ENCODE assay signal across 9 cellular contexts in the genomic region with DNA sequence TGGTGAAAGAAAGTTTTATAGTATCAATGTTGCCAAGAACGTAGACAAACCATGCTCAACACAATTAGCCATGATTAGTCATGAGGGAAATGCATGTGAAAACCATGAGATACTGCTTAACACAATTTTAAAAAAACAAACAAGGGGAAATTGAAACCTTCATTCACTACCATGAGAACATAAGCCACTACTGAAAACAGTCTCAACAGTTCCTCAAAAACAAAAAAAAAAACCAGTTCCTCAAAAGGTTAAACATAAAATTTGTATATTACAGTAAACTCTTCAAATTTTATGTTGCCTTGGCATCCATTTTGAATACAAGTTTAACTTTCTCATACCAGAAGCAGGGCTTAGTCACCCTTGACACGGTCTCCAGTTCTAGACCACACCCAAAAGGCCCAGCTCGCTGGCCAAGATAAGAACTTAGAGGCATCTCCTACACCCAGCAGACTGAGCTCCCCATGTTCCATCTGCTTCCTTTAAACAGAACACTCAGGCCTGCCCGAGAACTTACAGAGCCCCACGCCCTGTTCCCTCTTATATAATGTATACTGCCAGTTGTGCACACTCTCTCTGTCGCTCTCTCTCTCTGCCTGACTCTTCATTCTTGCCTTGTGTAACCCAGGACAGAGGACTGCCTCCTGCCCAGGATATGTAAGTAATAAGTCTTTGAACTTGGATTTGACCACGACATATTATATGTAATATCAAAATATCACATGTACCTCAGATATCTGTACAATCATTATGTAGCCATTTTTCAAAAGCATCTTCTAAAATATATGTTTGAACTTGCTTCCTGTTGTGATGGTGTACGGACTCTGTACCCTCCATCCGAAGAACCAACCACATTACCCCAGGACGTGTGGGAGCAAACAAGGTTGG.
DNase-seq lines count a peak whose midpoint lies in the region; ATAC-seq, FAIRE-seq and TF ChIP-seq lines count a peak whose summit lies in the region.
"Had no signal": no experiment of that assay in that cellular context is flagged by ENCODE, and none has a peak within 500 bp of the region (broad histone marks: within the 10 kb centered on the region; RNA-seq: fewer than 3 reads in every experiment).

No MANE protein-coding gene starts in this region.

- no peak overlapping the region for H3K4me3 ChIP-seq in SJCRH30
- peak overlapping the region; percentile 16; the same call in 1 of the 2 replicates for H3K4me3 ChIP-seq in K562
- H3K4me3 ChIP-seq in HepG2 (replicated peaks in 1 of 3; ENCODE audit: insufficient read depth in 1 of 3, low read depth in 2 of 3, low read length in 3 of 3) = no peak overlapping the region

- TF ChIP-seq EP300 in K562 (IDR thresholded peaks at IDR 0.05; ENCODE audit: low read length) = peak; percentile 82
- no peak for TF ChIP-seq EP300 in HepG2 (IDR thresholded peaks at IDR 0.05; ENCODE audit: low read depth in 2 of 2, low read length in 2 of 2)
- TF ChIP-seq EP300 in HepG2 (CRISPR knock-in tag; IDR thresholded peaks at IDR 0.05; ENCODE audit: borderline replicate concordance) = no peak

- BruUV-seq in K562 (replicated peaks; lab: Mats Ljungman, UMichigan) (TSS peak; percentile 77), HepG2 (replicated peaks; lab: Mats Ljungman, UMichigan) (no TSS peak)

- peaks cover 86% of the 10 kb centered on the region for H3K79me2 ChIP-seq in K562 (ENCODE audit: control insufficient read depth, insufficient read depth, low read length)
- peaks cover 89% of the 10 kb centered on the region for H3K79me2 ChIP-seq in HepG2 (ENCODE audit: insufficient read depth, low read length)

- H3K4me2 ChIP-seq in K562 (ENCODE audit: insufficient read depth, low read length) (peak overlapping the region; percentile 73), HepG2 (ENCODE audit: low read depth, low read length) (no peak overlapping the region)

- H3K4me3 Mint-ChIP-seq in activated CD4-positive, alpha-beta T cell treated with anti-CD3 and anti-CD28 coated beads for 36 hours = peak overlapping the region; percentile 50

- peak; percentile 79 for ATAC-seq in activated CD4-positive, alpha-beta T cell treated with anti-CD3 and anti-CD28 coated beads for 36 hours
- ATAC-seq in HG03095 (IDR thresholded peaks at IDR 0.05; ENCODE audit: unreplicated experiment) = peak; percentile 46
- ATAC-seq in K562 = peak; percentile 96
- ATAC-seq in HepG2 = no peak

- TF ChIP-seq CTCF in K562 (IDR thresholded peaks at IDR 0.05 in 2 of 3, conservative IDR thresholded peaks at IDR 0.05 in 1 of 3; ENCODE audit: insufficient read depth in 2 of 3, low read depth in 1 of 3, low read length in 3 of 3) (no peak), HepG2 (CRISPR knock-in tag; IDR thresholded peaks at IDR 0.05) (no peak)

- no peaks in the 10 kb centered on the region for H3K27me3 Mint-ChIP-seq in activated CD4-positive, alpha-beta T cell treated with anti-CD3 and anti-CD28 coated beads for 36 hours

- peaks cover 2% of the 10 kb centered on the region for H3K36me3 ChIP-seq in SJCRH30
- peaks cover 17% of the 10 kb centered on the region; the same call in 2 of the 3 replicates for H3K36me3 ChIP-seq in K562 (ENCODE audit: control insufficient read depth, insufficient read depth, low read length)
- peaks cover 10 to 26% of the 10 kb centered on the region in 2 experiments for H3K36me3 ChIP-seq in HepG2 (replicated peaks in 1 of 2; ENCODE audit: control insufficient read depth in 1 of 2, insufficient read depth in 2 of 2, low read length in 2 of 2)

- peaks cover 53% of the 10 kb centered on the region for H3K4me1 ChIP-seq in SJCRH30
- peaks cover 23 to 64% of the 10 kb centered on the region in 2 experiments for H3K4me1 ChIP-seq in K562 (replicated peaks in 1 of 2; ENCODE audit: control insufficient read depth in 2 of 2, insufficient read depth in 2 of 2, low read length in 2 of 2)
- peaks cover 84% of the 10 kb centered on the region for H3K4me1 ChIP-seq in HepG2 (ENCODE audit: insufficient read depth, low read length)

- FAIRE-seq in K562 (lab: Jason Lieb, UNC) = peak; percentile 95
- no peak for FAIRE-seq in HepG2 (lab: Jason Lieb, UNC)

- CTCF ChIA-PET in activated CD4-positive, alpha-beta T cell treated with anti-CD3 and anti-CD28 coated beads for 36 hours (lab: Charles Lee) = interaction anchor here (1.2 to 2.3 kb wide), 2 partner anchors 19 to 28 kb away, joined by 4 to 9 read pairs; no protein-coding TSS in a partner anchor
- CTCF ChIA-PET in K562 (lab: Yijun Ruan, JAX; ENCODE audit: low intra/inter-chr PET ratio) (no interaction called here), HepG2 (lab: Yijun Ruan, JAX; ENCODE audit: low intra/inter-chr PET ratio, low total read pairs) (no interaction called here)

- POLR2A ChIA-PET in activated CD4-positive, alpha-beta T cell treated with anti-CD3 and anti-CD28 coated beads for 36 hours (lab: Charles Lee) = interaction anchor here (0.6 to 2.2 kb wide), 6 partner anchors 19 to 67 kb away, joined by 3 to 13 read pairs (median 6); a partner anchor contains a TSS
- POLR2A ChIA-PET in K562 (lab: Yijun Ruan, JAX) = interaction anchor here (0.6 to 1.1 kb wide), 7 partner anchors 9 to 70 kb away, joined by 3 to 5 read pairs (median 4); no protein-coding TSS in a partner anchor
- POLR2A ChIA-PET in HepG2 (lab: Yijun Ruan, JAX) = interaction anchor here (1.6 kb wide), 1 partner anchor 14 kb away, joined by 4 read pairs; no protein-coding TSS in a partner anchor

- 10% methylated on average over 9 of the region's 10 CpGs for WGBS in K562 (ENCODE audit: insufficient coverage, low coverage, missing lambda C conversion rate)
- WGBS in HepG2 (ENCODE audit: low lambda C conversion rate) = 79% methylated on average over 10 of the region's 10 CpGs

- H4K20me1 ChIP-seq in K562 (replicated peaks; ENCODE audit: control insufficient read depth, insufficient read depth, low read length) (no peaks in the 10 kb centered on the region; the same call in 1 of the 2 replicates), HepG2 (ENCODE audit: insufficient read depth, low read length) (peaks cover 18% of the 10 kb centered on the region)

- H3K27ac ChIP-seq in SJCRH30 (peak overlapping the region; percentile 19), K562 (ENCODE audit: extremely low read depth, low read depth, low read length) (peak overlapping the region; percentile 95), HepG2 (ENCODE audit: extremely low read length, insufficient read depth, low read length) (no peak overlapping the region)
- H3K27ac ChIP-seq: C4-2B had no signal

- in situ Hi-C loops in K562 (cut with MboI) (no loop called here), HepG2 (cut with HindIII; ENCODE audit: extremely low pct_ligation_motif_present, low pct_unique_long_range_greater_than_20kb) (no loop called here)

- H3K9me3 ChIP-seq in SJCRH30 (replicated peaks) = no peaks in the 10 kb centered on the region
- H3K9me3 ChIP-seq in K562 (replicated peaks; ENCODE audit: control insufficient read depth, insufficient read depth, low read depth, low read length) = no peaks in the 10 kb centered on the region
- H3K9me3 ChIP-seq in HepG2 (ENCODE audit: low read length) = no peaks in the 10 kb centered on the region

- peak; percentile 57; the same call in 1 of the 2 replicates for TF ChIP-seq POLR2A in K562 (conservative IDR thresholded peaks at IDR 0.05)
- TF ChIP-seq POLR2A in HepG2 (IDR thresholded peaks at IDR 0.05; ENCODE audit: insufficient read depth in 1 of 2, low read depth in 2 of 2, low read length in 2 of 2) = no peak

- peak overlapping the region in 1 of 2 experiments; percentile 76; a peak in 3 of 4 replicates for H3K9ac ChIP-seq in K562 (ENCODE audit: insufficient read depth in 1 of 2, low read depth in 2 of 2, low read length in 2 of 2)
- no peak overlapping the region for H3K9ac ChIP-seq in HepG2 (ENCODE audit: insufficient read depth, low read depth, low read length)

- peak in 1 of 2 experiments; percentile 11; a peak in 1 of 4 replicates for TF ChIP-seq RAD21 in K562 (CRISPR knock-in tag; conservative IDR thresholded peaks at IDR 0.05 in 1 of 2, IDR thresholded peaks at IDR 0.05 in 1 of 2)
- TF ChIP-seq RAD21 in HepG2 (CRISPR knock-in tag; IDR thresholded peaks at IDR 0.05) = no peak

- no peaks in the 10 kb centered on the region for H3K9me3 Mint-ChIP-seq in activated CD4-positive, alpha-beta T cell treated with anti-CD3 and anti-CD28 coated beads for 36 hours (ENCODE audit: low read depth)

- no peaks in the 10 kb centered on the region for H3K27me3 ChIP-seq in SJCRH30
- H3K27me3 ChIP-seq in K562 (ENCODE audit: control insufficient read depth in 2 of 2, insufficient read depth in 2 of 2, low read length in 2 of 2) = no peaks in the 10 kb centered on the region
- no peaks in the 10 kb centered on the region for H3K27me3 ChIP-seq in HepG2 (ENCODE audit: control insufficient read depth in 1 of 2, insufficient read depth in 2 of 2, low read length in 2 of 2)

- peaks cover 9% of the 10 kb centered on the region for H3K9me1 ChIP-seq in K562 (ENCODE audit: control insufficient read depth, insufficient read depth, low read length)

- DNase-seq in activated CD4-positive, alpha-beta T cell treated with anti-CD3 and anti-CD28 coated beads for 36 hours = peak; percentile 74
- DNase-seq in activated CD4-positive, alpha-beta T cell treated with anti-CD3 and anti-CD28 coated beads for 1 hour = no peak
- DNase-seq in SJCRH30 (peak; percentile 13 to 25), K562 (ENCODE audit: extremely low read depth in 1 of 4, low spot score in 3 of 4) (peak; percentile 80 to 93 (median 86)), HepG2 (ENCODE audit: low spot score) (peak; percentile 30), stromal cell of bone marrow (ENCODE audit: low read depth) (peak; percentile 90), NCI-H1105 treated with DMSO at 0.1 percent for 48 hours (lab: John Stamatoyannopoulos, UW) (no peak)

- peak overlapping the region; percentile 93 for H3K27ac Mint-ChIP-seq in activated CD4-positive, alpha-beta T cell treated with anti-CD3 and anti-CD28 coated beads for 36 hours

- peaks cover 96% of the 10 kb centered on the region for H3K4me1 Mint-ChIP-seq in activated CD4-positive, alpha-beta T cell treated with anti-CD3 and anti-CD28 coated beads for 36 hours

- intact Hi-C loops in activated CD4-positive, alpha-beta T cell treated with anti-CD3 and anti-CD28 coated beads for 36 hours (cut with DNase I, micrococcal nuclease) = loop anchor here (1.0 to 10.0 kb wide), 3 partner anchors 33 to 715 kb away; no protein-coding TSS in a partner anchor
- intact Hi-C loops in K562 (cut with micrococcal nuclease) = loop anchor here (2.0 to 5.0 kb wide), 3 partner anchors 25 to 63 kb away; no protein-coding TSS in a partner anchor
- intact Hi-C loops in HepG2 (cut with micrococcal nuclease; ENCODE audit: unreplicated experiment) = loop anchor here (5.0 kb wide), 1 partner anchor 63 kb away; no protein-coding TSS in a partner anchor

- H3K36me3 Mint-ChIP-seq in activated CD4-positive, alpha-beta T cell treated with anti-CD3 and anti-CD28 coated beads for 36 hours (ENCODE audit: low read depth) = peaks cover 62% of the 10 kb centered on the region

- H2AFZ ChIP-seq in K562 (ENCODE audit: low read depth, low read length) (peak overlapping the region; percentile 64), HepG2 (ENCODE audit: low read length) (no peak overlapping the region)

TF ChIP-seq in K562, 482 proteins besides CTCF, POLR2A, EP300 and RAD21 (continues in another document):
- TF ChIP-seq KLF1 (tag; IDR thresholded peaks at IDR 0.05) = peak; percentile 95
- TF ChIP-seq L3MBTL2 (IDR thresholded peaks at IDR 0.05) = peak; percentile 62

TF ChIP-seq in HepG2, 621 proteins besides CTCF, POLR2A, EP300 and RAD21 (continues in another document):
- TF ChIP-seq HNF4A (CRISPR knock-in tag; IDR thresholded peaks at IDR 0.05) = peak; percentile 35; the same call in 1 of the 2 replicates

Comparison
In these comparisons a context has a peak if more than half of its experiments do, and no peak if none do; other contexts are left out.
1. DNase-seq: peak in activated CD4-positive, alpha-beta T cell treated with anti-CD3 and anti-CD28 coated beads for 36 hours (single experiment), SJCRH30 (2 of 2), K562 (4 of 4), HepG2 (single experiment) and stromal cell of bone marrow (single experiment); none in activated CD4-positive, alpha-beta T cell treated with anti-CD3 and anti-CD28 coated beads for 1 hour (single experiment) and NCI-H1105 treated with DMSO at 0.1 percent for 48 hours (single experiment).